In the genomic region with DNA sequence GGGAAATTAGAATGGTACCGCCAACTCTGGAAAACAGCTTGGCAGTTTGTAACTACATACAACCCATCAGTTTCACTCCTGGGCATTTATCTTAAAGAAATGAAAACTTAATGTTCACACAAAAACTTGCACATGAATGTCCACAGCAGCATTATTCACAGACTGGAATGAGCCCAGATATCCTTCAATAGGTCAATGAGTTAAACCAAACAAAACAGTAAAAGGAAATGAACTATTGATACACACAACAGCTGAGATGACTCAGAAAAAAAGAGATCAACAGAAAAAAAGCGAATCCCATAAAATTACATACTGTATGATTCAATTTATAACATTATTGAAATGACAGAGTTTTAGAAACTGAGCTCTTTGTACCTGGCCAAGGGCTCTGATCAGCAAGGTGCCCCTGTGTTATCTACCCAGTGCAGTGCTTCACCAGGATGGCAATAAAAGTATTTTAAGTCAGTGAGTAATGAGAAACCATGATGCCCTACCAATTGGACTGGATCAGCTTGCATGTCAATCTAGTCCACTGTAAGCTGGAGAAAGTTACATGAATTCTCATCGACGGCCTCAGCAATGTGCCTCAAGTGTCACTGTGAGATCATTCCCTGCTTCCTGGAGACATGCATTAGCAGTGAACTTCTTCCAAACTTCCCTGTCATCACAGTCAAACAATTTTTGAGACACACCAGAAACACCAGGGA, we compare ENCODE assay signal across 17 cellular contexts.
"Had no signal": no experiment of that assay in that cellular context is flagged by ENCODE, and none has a peak within 500 bp of the region (broad histone marks: within the 10 kb centered on the region; RNA-seq: fewer than 3 reads in every experiment).

No MANE protein-coding gene starts in this region.

- H3K9me3 ChIP-seq: gastrocnemius medialis, pancreas, tibial artery, uterus had no signal

- H3K36me3 ChIP-seq: pancreas, uterus had no signal

- H3K27ac ChIP-seq: coronary artery, gastrocnemius medialis, pancreas, tibial artery, uterus had no signal

- H3K27me3 ChIP-seq: gastrocnemius medialis, heart right ventricle, pancreas, tibial artery, uterus had no signal

- DNase-seq: activated B cell treated with CpG ODN at 0.5 μM for 24 hours; activated CD4-positive, alpha-beta T cell treated with anti-CD3 and anti-CD28 coated beads, Interleukin-2, amount 10 ng/mL, durations not matched to agents 7 days and 5 days; activated CD8-positive, alpha-beta memory T cell treated with anti-CD3 and anti-CD28 coated beads, Interleukin-2, amount 50 U/mL, for 48 hours; activated gamma-delta T cell treated with Interleukin-2 at 50 U/mL for 16 hours; activated naive CD8-positive, alpha-beta T cell treated with anti-CD3 and anti-CD28 coated beads, Interleukin-2, amount 10 ng/mL, durations not matched to agents 7 days and 5 days; caudate nucleus; effector CD8-positive, alpha-beta T cell; gastrocnemius medialis; heart right ventricle; mammary epithelial cell; naive thymus-derived CD4-positive, alpha-beta T cell; pancreas; stimulated activated CD4-positive, alpha-beta T cell treated with anti-CD3 and anti-CD28 coated beads, Interleukin-2, amount 100 ng/mL, for 48 hours; tibial artery; uterus had no signal

- H3K4me3 ChIP-seq: coronary artery, gastrocnemius medialis, heart right ventricle, pancreas, tibial artery, uterus had no signal

- H3K4me1 ChIP-seq: gastrocnemius medialis, pancreas, uterus had no signal

- ATAC-seq: naive thymus-derived CD4-positive, alpha-beta T cell; stimulated activated memory B cell treated with anti-CD40 and anti-IgM and Interleukin-4, amounts not matched to agents 10 μg/mL and 1 μg/mL and 100 μg/mL, for 72 hours had no signal
